In genomic region chr6:152186840-152187239, GRCh38 we compare ENCODE assay signal across 26 cellular contexts.
DNase-seq lines count a peak whose midpoint lies in the region; ATAC-seq and TF ChIP-seq lines count a peak whose summit lies in the region.
"Had no signal": no experiment of that assay in that cellular context is flagged by ENCODE, and none has a peak within 500 bp of the region (broad histone marks: within the 10 kb centered on the region; RNA-seq: fewer than 3 reads in every experiment).

No MANE protein-coding gene starts in this region.

- H3K9ac ChIP-seq in SU-DHL-6 (ENCODE audit: low read length) = no peak overlapping the region
- H3K9ac ChIP-seq in endodermal cell (ENCODE audit: extremely low read depth, low read length, poor library complexity, severe bottlenecking) = no peak overlapping the region
- H3K9ac ChIP-seq: BLaER1 treated with 17β-estradiol and CSF1 and Interleukin-3, amounts not matched to agents 10 nM and 100 nM; GM23248 had no signal

- CTCF ChIA-PET in activated naive CD4-positive, alpha-beta T cell treated with anti-CD3 and anti-CD28 coated beads for 36 hours (lab: Charles Lee) = no interaction called here

- peak overlapping the region; percentile 94 for H3K27ac Mint-ChIP-seq in activated naive CD4-positive, alpha-beta T cell treated with anti-CD3 and anti-CD28 coated beads for 36 hours
- H3K27ac Mint-ChIP-seq in activated naive CD8-positive, alpha-beta T cell treated with anti-CD3 and anti-CD28 coated beads, Interleukin-2, amount 50 U/mL, for 24 hours = peak overlapping the region; percentile 76
- peak overlapping the region; percentile 93 for H3K27ac Mint-ChIP-seq in stimulated activated effector memory CD8-positive, alpha-beta T cell treated with anti-CD3 and anti-CD28 coated beads, Interleukin-12 subunit alpha, Interleukin-12 subunit beta, amount 100 ng/mL, for 72 hours
- H3K27ac Mint-ChIP-seq in endodermal cell = no peak overlapping the region
- H3K27ac Mint-ChIP-seq: HFFc6 had no signal

- in situ Hi-C loops in HAP-1 (cut with MboI; ENCODE audit: low sequenced_read_pairs) = no loop called here

- H3F3A ChIP-seq in SU-DHL-6 (ENCODE audit: insufficient read depth) = peaks cover 52% of the 10 kb centered on the region

- H3K9me3 ChIP-seq in SU-DHL-6 (ENCODE audit: insufficient read depth, low read length) (no peaks in the 10 kb centered on the region), endodermal cell (ENCODE audit: control insufficient read depth, low read length) (no peaks in the 10 kb centered on the region), HAP-1 (no peaks in the 10 kb centered on the region)
- H3K9me3 ChIP-seq: BLaER1 treated with 17β-estradiol and CSF1 and Interleukin-3, amounts not matched to agents 10 nM and 100 nM; esophagus squamous epithelium; gastrocnemius medialis; thyroid gland had no signal

- peak overlapping the region; percentile 91 for H3K27ac ChIP-seq in SU-DHL-6 (ENCODE audit: low read depth, low read length)
- H3K27ac ChIP-seq in endodermal cell (ENCODE audit: low read depth, low read length) = no peak overlapping the region
- H3K27ac ChIP-seq: BLaER1 treated with 17β-estradiol and CSF1 and Interleukin-3, amounts not matched to agents 10 nM and 100 nM; coronary artery; gastrocnemius medialis; GM23248; thyroid gland; WERI-Rb-1 had no signal

- no peaks in the 10 kb centered on the region for H4K20me1 ChIP-seq in SU-DHL-6 (ENCODE audit: low read depth, low read length)
- H4K20me1 ChIP-seq: BLaER1 treated with 17β-estradiol and CSF1 and Interleukin-3, amounts not matched to agents 10 nM and 100 nM had no signal

- no peak for DNase-seq in activated naive CD4-positive, alpha-beta T cell treated with anti-CD3 and anti-CD28 coated beads for 36 hours
- DNase-seq in activated naive CD4-positive, alpha-beta T cell treated with Interleukin-2 at 50 U/mL for 16 hours = no peak
- DNase-seq in activated naive CD8-positive, alpha-beta T cell treated with anti-CD3 and anti-CD28 coated beads, Interleukin-2, amount 50 U/mL, for 24 hours = no peak
- DNase-seq in stimulated activated effector memory CD8-positive, alpha-beta T cell treated with anti-CD3 and anti-CD28 coated beads, Interleukin-12 subunit alpha, Interleukin-12 subunit beta, amount 100 ng/mL, for 72 hours (ENCODE audit: low spot score in 2 of 2) = no peak
- DNase-seq in endodermal cell (no peak), HAP-1 (ENCODE audit: low spot score in 2 of 2) (no peak), NCI-H2029 (lab: John Stamatoyannopoulos, UW) (no peak)
- DNase-seq: activated CD8-positive, alpha-beta memory T cell treated with anti-CD3 and anti-CD28 coated beads for 24 hours; esophagus squamous epithelium; gastrocnemius medialis; GM23248; HFFc6; hypothalamus; IMR-90; NCI-H1092; NCI-H187 treated with DMSO at 0.1 percent for 48 hours; NCI-H526 treated with DMSO at 0.1 percent for 48 hours; right cardiac atrium; stimulated activated CD4-positive, alpha-beta T cell treated with anti-CD3 and anti-CD28 coated beads, Interleukin-4, amount 100 ng/mL, for 1 hour; stimulated activated naive CD4-positive, alpha-beta T cell treated with Interleukin-2 at 50 U/mL for 16 hours; thyroid gland; WERI-Rb-1 had no signal

- H3K79me2 ChIP-seq in SU-DHL-6 (ENCODE audit: insufficient read depth, low read length) = peaks cover 22% of the 10 kb centered on the region

- H3K36me3 Mint-ChIP-seq in activated naive CD4-positive, alpha-beta T cell treated with anti-CD3 and anti-CD28 coated beads for 36 hours (ENCODE audit: low read depth) = peaks cover 8% of the 10 kb centered on the region
- H3K36me3 Mint-ChIP-seq in activated naive CD8-positive, alpha-beta T cell treated with anti-CD3 and anti-CD28 coated beads, Interleukin-2, amount 50 U/mL, for 24 hours (ENCODE audit: low read depth) = peaks cover 10% of the 10 kb centered on the region
- H3K36me3 Mint-ChIP-seq in stimulated activated effector memory CD8-positive, alpha-beta T cell treated with anti-CD3 and anti-CD28 coated beads, Interleukin-12 subunit alpha, Interleukin-12 subunit beta, amount 100 ng/mL, for 72 hours = no peaks in the 10 kb centered on the region
- peaks cover 2% of the 10 kb centered on the region for H3K36me3 Mint-ChIP-seq in endodermal cell (ENCODE audit: low read depth)

- H3K9me2 ChIP-seq in SU-DHL-6 (replicated peaks; ENCODE audit: insufficient read depth, low read length) = no peaks in the 10 kb centered on the region

- peaks cover 4% of the 10 kb centered on the region for H3K36me3 ChIP-seq in SU-DHL-6 (ENCODE audit: low read length)
- H3K36me3 ChIP-seq in endodermal cell (ENCODE audit: control insufficient read depth, insufficient read depth, low read length) = no peaks in the 10 kb centered on the region
- H3K36me3 ChIP-seq in HAP-1 (replicated peaks) = no peaks in the 10 kb centered on the region
- H3K36me3 ChIP-seq: WERI-Rb-1 had no signal

- no peak overlapping the region for H2AFZ ChIP-seq in SU-DHL-6 (ENCODE audit: low read depth, low read length, severe bottlenecking)
- H2AFZ ChIP-seq: GM23248 had no signal

- peaks cover 69% of the 10 kb centered on the region for H3K4me1 Mint-ChIP-seq in activated naive CD4-positive, alpha-beta T cell treated with anti-CD3 and anti-CD28 coated beads for 36 hours (ENCODE audit: low read depth)
- H3K4me1 Mint-ChIP-seq in activated naive CD8-positive, alpha-beta T cell treated with anti-CD3 and anti-CD28 coated beads, Interleukin-2, amount 50 U/mL, for 24 hours = peaks cover 70% of the 10 kb centered on the region
- peaks cover 66% of the 10 kb centered on the region for H3K4me1 Mint-ChIP-seq in stimulated activated effector memory CD8-positive, alpha-beta T cell treated with anti-CD3 and anti-CD28 coated beads, Interleukin-12 subunit alpha, Interleukin-12 subunit beta, amount 100 ng/mL, for 72 hours
- H3K4me1 Mint-ChIP-seq in endodermal cell = no peaks in the 10 kb centered on the region
- H3K4me1 Mint-ChIP-seq: neural crest cell had no signal

- H3K9me3 Mint-ChIP-seq in activated naive CD4-positive, alpha-beta T cell treated with anti-CD3 and anti-CD28 coated beads for 36 hours = peaks cover 11% of the 10 kb centered on the region
- peaks cover 10% of the 10 kb centered on the region for H3K9me3 Mint-ChIP-seq in activated naive CD8-positive, alpha-beta T cell treated with anti-CD3 and anti-CD28 coated beads, Interleukin-2, amount 50 U/mL, for 24 hours
- H3K9me3 Mint-ChIP-seq in stimulated activated effector memory CD8-positive, alpha-beta T cell treated with anti-CD3 and anti-CD28 coated beads, Interleukin-12 subunit alpha, Interleukin-12 subunit beta, amount 100 ng/mL, for 72 hours = peaks cover under 1% of the 10 kb centered on the region
- no peaks in the 10 kb centered on the region for H3K9me3 Mint-ChIP-seq in endodermal cell
- H3K9me3 Mint-ChIP-seq: HFFc6 had no signal

- H3K4me3 ChIP-seq in SU-DHL-6 (ENCODE audit: insufficient read depth, low read length, poor library complexity, severe bottlenecking) (no peak overlapping the region), endodermal cell (ENCODE audit: low read length) (no peak overlapping the region), HAP-1 (no peak overlapping the region)
- H3K4me3 ChIP-seq: BLaER1 treated with 17β-estradiol and CSF1 and Interleukin-3, amounts not matched to agents 10 nM and 100 nM; coronary artery; esophagus squamous epithelium; gastrocnemius medialis; GM23248; thyroid gland had no signal

- H3K4me1 ChIP-seq in endodermal cell (ENCODE audit: control insufficient read depth, insufficient read depth, low read length) (no peaks in the 10 kb centered on the region), HAP-1 (peaks cover 2% of the 10 kb centered on the region; the same call in 1 of the 2 replicates)
- H3K4me1 ChIP-seq: thyroid gland had no signal

- intact Hi-C loops in activated naive CD4-positive, alpha-beta T cell treated with anti-CD3 and anti-CD28 coated beads for 36 hours (cut with micrococcal nuclease) = no loop called here

- H3K4me3 Mint-ChIP-seq in activated naive CD4-positive, alpha-beta T cell treated with anti-CD3 and anti-CD28 coated beads for 36 hours = peak overlapping the region; percentile 17
- H3K4me3 Mint-ChIP-seq in activated naive CD8-positive, alpha-beta T cell treated with anti-CD3 and anti-CD28 coated beads, Interleukin-2, amount 50 U/mL, for 24 hours = peak overlapping the region; percentile 53
- peak overlapping the region; percentile 72 for H3K4me3 Mint-ChIP-seq in stimulated activated effector memory CD8-positive, alpha-beta T cell treated with anti-CD3 and anti-CD28 coated beads, Interleukin-12 subunit alpha, Interleukin-12 subunit beta, amount 100 ng/mL, for 72 hours
- H3K4me3 Mint-ChIP-seq in endodermal cell = no peak overlapping the region
- H3K4me3 Mint-ChIP-seq: HFFc6, neural crest cell had no signal

- TF ChIP-seq CTCF in SU-DHL-6 (IDR thresholded peaks at IDR 0.05; ENCODE audit: insufficient read depth, low read length, poor library complexity, severe bottlenecking) (no peak), endodermal cell (conservative IDR thresholded peaks at IDR 0.05) (no peak)

- 83 to 91% methylated on average over 1 to 3 of the region's 3 CpGs for WGBS in endodermal cell (ENCODE audit: insufficient coverage in 1 of 2, insufficient read length in 1 of 2), 2 experiments

- H3K27me3 ChIP-seq in SU-DHL-6 (ENCODE audit: low read length) (no peaks in the 10 kb centered on the region), endodermal cell (ENCODE audit: control insufficient read depth, insufficient read depth, low read length, poor library complexity, severe bottlenecking) (no peaks in the 10 kb centered on the region), HAP-1 (ENCODE audit: low read depth) (no peaks in the 10 kb centered on the region)
- H3K27me3 ChIP-seq: BLaER1 treated with 17β-estradiol and CSF1 and Interleukin-3, amounts not matched to agents 10 nM and 100 nM; esophagus squamous epithelium; gastrocnemius medialis; thyroid gland had no signal

- peak overlapping the region; percentile 85 for H3K4me2 ChIP-seq in SU-DHL-6 (ENCODE audit: low read depth, low read length, poor library complexity, severe bottlenecking)

- H3K27me3 Mint-ChIP-seq in activated naive CD4-positive, alpha-beta T cell treated with anti-CD3 and anti-CD28 coated beads for 36 hours (ENCODE audit: low read depth) = no peaks in the 10 kb centered on the region
- H3K27me3 Mint-ChIP-seq in activated naive CD8-positive, alpha-beta T cell treated with anti-CD3 and anti-CD28 coated beads, Interleukin-2, amount 50 U/mL, for 24 hours = no peaks in the 10 kb centered on the region
- no peaks in the 10 kb centered on the region for H3K27me3 Mint-ChIP-seq in endodermal cell (ENCODE audit: insufficient read depth)

- ATAC-seq in activated naive CD8-positive, alpha-beta T cell treated with anti-CD3 and anti-CD28 coated beads, Interleukin-2, amount 50 U/mL, for 24 hours = no peak
- ATAC-seq in stimulated activated effector memory CD8-positive, alpha-beta T cell treated with anti-CD3 and anti-CD28 coated beads, Interleukin-12 subunit alpha, Interleukin-12 subunit beta, amount 100 ng/mL, for 72 hours = peak; percentile 54
- ATAC-seq: gastrocnemius medialis, right cardiac atrium had no signal
